22 cellular contexts compared by ENCODE assay signal in genomic region chr7:76193881-76194280, GRCh38. TPM values are rescaled to one million over a fixed set of nuclear protein-coding genes. Genes with fewer than 3 reads are reported as not detected.
DNase-seq lines count a peak whose midpoint lies in the region; ATAC-seq, FAIRE-seq and TF ChIP-seq lines count a peak whose summit lies in the region.
"Had no signal": no experiment of that assay in that cellular context is flagged by ENCODE, and none has a peak within 500 bp of the region (broad histone marks: within the 10 kb centered on the region; RNA-seq: fewer than 3 reads in every experiment).

No MANE protein-coding gene starts in this region.

- H2BK120ac ChIP-seq in H1 (replicated peaks; ENCODE audit: low read depth, low read length) = no peak overlapping the region

- intact Hi-C loops in activated naive CD4-positive, alpha-beta T cell treated with anti-CD3 and anti-CD28 coated beads for 36 hours (cut with micrococcal nuclease) = no loop called here

- H4K5ac ChIP-seq in H1 (ENCODE audit: insufficient read length, low read depth, low read length) = no peak overlapping the region

- H3K4me1 ChIP-seq in H1 (replicated peaks in 1 of 4; ENCODE audit: control insufficient read depth in 3 of 4, insufficient read depth in 4 of 4, low read length in 3 of 4) = peaks cover 0 to 14% (median 8%) of the 10 kb centered on the region in 4 experiments; a peak in 6 of 7 replicates

- H3K4me2 ChIP-seq in H1 (ENCODE audit: insufficient read depth in 1 of 2, low read depth in 2 of 2, low read length in 2 of 2) = peak overlapping the region in 1 of 2 experiments; percentile 8; a peak in 1 of 4 replicates
- H3K4me2 ChIP-seq: BLaER1 treated with 17β-estradiol and CSF1 and Interleukin-3, amounts not matched to agents 10 nM and 100 nM had no signal

- peak overlapping the region; percentile 66; the same call in 1 of the 2 replicates for H2BK5ac ChIP-seq in H1 (ENCODE audit: low read depth, low read length)

- no peak for ATAC-seq in activated naive CD4-positive, alpha-beta T cell treated with anti-CD3 and anti-CD28 coated beads, Interleukin-2, amount 50 U/mL, for 72 hours

- CTCF ChIA-PET in activated naive CD4-positive, alpha-beta T cell treated with anti-CD3 and anti-CD28 coated beads for 36 hours (lab: Charles Lee) = interaction anchor here (1.1 to 1.4 kb wide), 2 partner anchors 15 to 115 kb away, joined by 5 to 7 read pairs; no protein-coding TSS in a partner anchor
- CTCF ChIA-PET in H1 (lab: Charles Lee; ENCODE audit: partially characterized antibody) = interaction anchor here (1.2 to 17.7 kb wide), 8 partner anchors 8 to 118 kb away, joined by 3 to 155 read pairs (median 5); partner anchors contain the start of gene SRRM3

- peaks cover 4% of the 10 kb centered on the region for H3K27me3 Mint-ChIP-seq in activated naive CD4-positive, alpha-beta T cell treated with anti-CD3 and anti-CD28 coated beads for 36 hours (ENCODE audit: low read depth)
- peaks cover 8% of the 10 kb centered on the region for H3K27me3 Mint-ChIP-seq in nephron (ENCODE audit: low read depth)

- no peak overlapping the region for H3K27ac ChIP-seq in H1 (ENCODE audit: low read depth, low read length)
- H3K27ac ChIP-seq: BLaER1 treated with 17β-estradiol and CSF1 and Interleukin-3, amounts not matched to agents 10 nM and 100 nM; RWPE1 had no signal

- peak overlapping the region; percentile 97; the same call in 1 of the 2 replicates for H2BK12ac ChIP-seq in H1 (ENCODE audit: low read depth, low read length)

- no peak overlapping the region for H3K4ac ChIP-seq in H1 (replicated peaks; ENCODE audit: insufficient read length, low read depth, low read length)

- no peak overlapping the region for H3K56ac ChIP-seq in H1 (replicated peaks; ENCODE audit: insufficient read length, low read depth, low read length)

- peak overlapping the region; percentile 75; the same call in 1 of the 2 replicates for H2BK20ac ChIP-seq in H1 (ENCODE audit: low read length)

- peak overlapping the region; percentile 71 for H3K18ac ChIP-seq in H1 (ENCODE audit: extremely low read depth, low read length)

- no peak overlapping the region for H3K14ac ChIP-seq in H1 (ENCODE audit: insufficient read length)

- H3K4me3 Mint-ChIP-seq in activated naive CD4-positive, alpha-beta T cell treated with anti-CD3 and anti-CD28 coated beads for 36 hours = no peak overlapping the region
- H3K4me3 Mint-ChIP-seq in nephron = peak overlapping the region in 2 of 3 experiments; percentile 6 to 10
- H3K4me3 Mint-ChIP-seq: CD4-positive, alpha-beta T cell had no signal

- no peaks in the 10 kb centered on the region for H4K20me1 ChIP-seq in H1 (replicated peaks in 1 of 2; ENCODE audit: control insufficient read depth in 1 of 2, insufficient read depth in 2 of 2, low read length in 2 of 2)

- no peak overlapping the region for H2AK5ac ChIP-seq in H1 (ENCODE audit: low read depth, low read length)

- H3K79me2 ChIP-seq in H1 (ENCODE audit: control insufficient read depth in 1 of 2, insufficient read depth in 2 of 2, low read length in 2 of 2) = no peaks in the 10 kb centered on the region

- TF ChIP-seq POLR2A in H1 (IDR thresholded peaks at IDR 0.05; ENCODE audit: control extremely low read depth in 1 of 2, low read depth in 2 of 2, low read length in 2 of 2) = no peak

- TF ChIP-seq CTCF in H1 (IDR thresholded peaks at IDR 0.05; ENCODE audit: control extremely low read depth in 1 of 3, insufficient read depth in 1 of 3, low read depth in 1 of 3, low read length in 3 of 3) (no peak), nephron (IDR thresholded peaks at IDR 0.05; ENCODE audit: unreplicated experiment in 3 of 3) (no peak)

- H3K27me3 ChIP-seq in H1 (replicated peaks in 1 of 4; ENCODE audit: control insufficient read depth in 3 of 4, extremely low read depth in 1 of 4, insufficient read depth in 3 of 4, low read length in 3 of 4) = no peaks in the 10 kb centered on the region
- H3K27me3 ChIP-seq: BLaER1 treated with 17β-estradiol and CSF1 and Interleukin-3, amounts not matched to agents 10 nM and 100 nM; MG63 had no signal

- H2AFZ ChIP-seq in H1 (ENCODE audit: low read length) = peak overlapping the region; percentile 77; the same call in 1 of the 2 replicates

- no peak overlapping the region for H2BK15ac ChIP-seq in H1 (ENCODE audit: low read length)

- H3K36me3 ChIP-seq in H1 (ENCODE audit: control insufficient read depth in 2 of 4, insufficient read depth in 4 of 4, low read length in 3 of 4) = no peaks in the 10 kb centered on the region
- H3K36me3 ChIP-seq: BLaER1 treated with 17β-estradiol and CSF1 and Interleukin-3, amounts not matched to agents 10 nM and 100 nM; MG63 had no signal

- no peak for FAIRE-seq in H1 (lab: Jason Lieb, UNC)
- FAIRE-seq: D721Med, GM19239, HTR-8/SVneo had no signal

- no peak overlapping the region for H3K23ac ChIP-seq in H1 (ENCODE audit: insufficient read length)

- H3K9me3 ChIP-seq in H1 (ENCODE audit: insufficient read depth in 2 of 2, low read depth in 1 of 2, low read length in 1 of 2) = 0 out of 4 replicates have a peak, but pooled peaks cover 0 to 5% of the 10 kb centered on the region in 2 experiments
- H3K9me3 ChIP-seq: MG63 had no signal

- no peak for DNase-seq in activated naive CD4-positive, alpha-beta T cell treated with anti-CD3 and anti-CD28 coated beads for 36 hours
- DNase-seq in activated naive CD4-positive, alpha-beta T cell treated with anti-CD3 and anti-CD28 coated beads, Interleukin-2, amount 50 U/mL, for 72 hours (ENCODE audit: low spot score in 2 of 2) = no peak
- DNase-seq in H1 (ENCODE audit: low read depth in 1 of 2, low spot score in 2 of 2) (no peak), NCI-H2029 treated with DMSO at 0.1 percent for 48 hours (lab: John Stamatoyannopoulos, UW) (no peak), cerebellar nuclear complex (lab: John Stamatoyannopoulos, UW) (no peak), NCI-H526 treated with DMSO at 0.1 percent for 48 hours (lab: John Stamatoyannopoulos, UW) (no peak)
- DNase-seq: CD4-positive, alpha-beta T cell; H7; IMR-90; KG1; MG63; NCI-H1105 treated with DMSO at 0.1 percent for 48 hours; NCI-H2029; NCI-H2171; NCI-H524; SHP77 had no signal

- H3K9ac ChIP-seq in H1 (replicated peaks in 1 of 4; ENCODE audit: extremely low read depth in 1 of 4, low read depth in 3 of 4, low read length in 3 of 4) = no peak overlapping the region
- H3K9ac ChIP-seq: BLaER1 treated with 17β-estradiol and CSF1 and Interleukin-3, amounts not matched to agents 10 nM and 100 nM had no signal

- no peaks in the 10 kb centered on the region for H3K9me3 Mint-ChIP-seq in activated naive CD4-positive, alpha-beta T cell treated with anti-CD3 and anti-CD28 coated beads for 36 hours
- no peaks in the 10 kb centered on the region for H3K9me3 Mint-ChIP-seq in activated naive CD4-positive, alpha-beta T cell treated with anti-CD3 and anti-CD28 coated beads, Interleukin-2, amount 50 U/mL, for 72 hours
- H3K9me3 Mint-ChIP-seq in nephron = no peaks in the 10 kb centered on the region
- H3K9me3 Mint-ChIP-seq: CD4-positive, alpha-beta T cell had no signal

- no peak for TF ChIP-seq RAD21 in H1 (IDR thresholded peaks at IDR 0.05 in 1 of 2, conservative IDR thresholded peaks at IDR 0.05 in 1 of 2; ENCODE audit: low read depth in 2 of 2, low read length in 2 of 2)

- POLR2A ChIA-PET in H1 (lab: Charles Lee; ENCODE audit: partially characterized antibody) = interaction anchor here (1.0 to 2.0 kb wide), 5 partner anchors 16 to 89 kb away, joined by 4 to 7 read pairs (median 4); no protein-coding TSS in a partner anchor

- no peaks in the 10 kb centered on the region for H3K79me1 ChIP-seq in H1 (ENCODE audit: low read depth, low read length)

- H3K36me3 Mint-ChIP-seq in activated naive CD4-positive, alpha-beta T cell treated with anti-CD3 and anti-CD28 coated beads for 36 hours (ENCODE audit: low read depth) = no peaks in the 10 kb centered on the region
- no peaks in the 10 kb centered on the region for H3K36me3 Mint-ChIP-seq in activated naive CD4-positive, alpha-beta T cell treated with anti-CD3 and anti-CD28 coated beads, Interleukin-2, amount 50 U/mL, for 72 hours
- no peaks in the 10 kb centered on the region for H3K36me3 Mint-ChIP-seq in nephron (ENCODE audit: low read depth)

- WGBS in H1 (ENCODE audit: extremely low coverage in 1 of 2, insufficient coverage in 1 of 2, insufficient read length in 1 of 2, insufficient replicate concordance in 2 of 2, low coverage in 1 of 2, low lambda C conversion rate in 2 of 2, missing lambda C conversion rate in 1 of 2), 2 experiments = 76% methylated on average over 5 of the region's 5 CpGs; no CpG with 5 or more reads in 1 of the 2 experiments

- no peaks in the 10 kb centered on the region for H3K4me1 Mint-ChIP-seq in activated naive CD4-positive, alpha-beta T cell treated with anti-CD3 and anti-CD28 coated beads for 36 hours (ENCODE audit: low read depth)
- H3K4me1 Mint-ChIP-seq in nephron = no peaks in the 10 kb centered on the region

- TF ChIP-seq EP300 in H1 (IDR thresholded peaks at IDR 0.05; ENCODE audit: borderline replicate concordance in 1 of 2, low read depth in 2 of 2, low read length in 2 of 2) = no peak

- H3K4me3 ChIP-seq in H1 (ENCODE audit: extremely low read depth in 1 of 4, insufficient read depth in 2 of 4, low read depth in 3 of 4, low read length in 4 of 4) = no peak overlapping the region
- H3K4me3 ChIP-seq: BLaER1 treated with 17β-estradiol and CSF1 and Interleukin-3, amounts not matched to agents 10 nM and 100 nM; MG63 had no signal

- H4K8ac ChIP-seq in H1 (ENCODE audit: extremely low read depth, insufficient read depth, low read length) = peak overlapping the region; percentile 73; the same call in 1 of the 2 replicates

- H3K23me2 ChIP-seq in H1 (ENCODE audit: low read depth, low read length) = no peaks in the 10 kb centered on the region

- H4K91ac ChIP-seq in H1 (replicated peaks; ENCODE audit: insufficient read length, low read length) = no peak overlapping the region

- H3K27ac Mint-ChIP-seq in activated naive CD4-positive, alpha-beta T cell treated with anti-CD3 and anti-CD28 coated beads for 36 hours = peak overlapping the region; percentile 34
- no peak overlapping the region for H3K27ac Mint-ChIP-seq in activated naive CD4-positive, alpha-beta T cell treated with anti-CD3 and anti-CD28 coated beads, Interleukin-2, amount 50 U/mL, for 72 hours
- H3K27ac Mint-ChIP-seq in nephron = peak overlapping the region in 1 of 3 experiments; percentile 62
- H3K27ac Mint-ChIP-seq: CD4-positive, alpha-beta T cell had no signal

RNA-seq across cellular contexts. Expression of gene SRRM3, which starts 7.8 kb away (rescaled TPM):
- not detected for total RNA-seq in activated naive CD4-positive, alpha-beta T cell treated with anti-CD3 and anti-CD28 coated beads for 36 hours
- total RNA-seq in activated naive CD4-positive, alpha-beta T cell treated with anti-CD3 and anti-CD28 coated beads, Interleukin-2, amount 50 U/mL, for 72 hours = not detected
- total RNA-seq in H1 (2021; fragmentation: NEBNext Ultra II Directional; extraction: Animal tissue kit (Norgen Biotek cat#: 25700)) = 16.0 and 17.4 TPM in 2 replicates
- polyA plus RNA-seq in H1 (2011; rRNA removed) = 10.4 and 18.4 TPM in 2 replicates
- 12.8 TPM for polyA plus RNA-seq in H1 (2011; cell fraction: cytosol; rRNA removed)
- polyA plus RNA-seq in H1 (2011; cell fraction: nucleus; rRNA removed) = 19.3 TPM
- 12.4 to 19.0 TPM (median 18.1 TPM) in 4 replicates for polyA plus RNA-seq in H1 (2012, experiment 1 of 2)
- polyA plus RNA-seq in H1 (2012, experiment 2 of 2) = 15.2 TPM
- 10.6 TPM for polyA plus RNA-seq in H1 (2013, experiment 1 of 2)
- polyA plus RNA-seq in H1 (2013, experiment 2 of 2) = 8.8 TPM
- polyA minus RNA-seq in H1 (2011; rRNA and poly(A)+ RNA removed) = 6.3 and 10.2 TPM in 2 replicates
- polyA minus RNA-seq in H1 (2011; cell fraction: cytosol; rRNA and poly(A)+ RNA removed) = 12.8 TPM
- polyA minus RNA-seq in H1 (2011; cell fraction: nucleus; rRNA and poly(A)+ RNA removed) = 12.0 TPM
- total RNA-seq: CD4-positive, alpha-beta T cell had no signal

Comparison
In these comparisons a context has a peak if more than half of its experiments do, and no peak if none do; other contexts are left out.
1. RNA of gene SRRM3, which starts 7.8 kb away (total RNA-seq): 16.0 to 17.4 TPM in H1; not detected in activated naive CD4-positive, alpha-beta T cell treated with anti-CD3 and anti-CD28 coated beads, Interleukin-2, amount 50 U/mL, for 72 hours and not detected in activated naive CD4-positive, alpha-beta T cell treated with anti-CD3 and anti-CD28 coated beads for 36 hours; every median in the first group is over 10 times any median in the second.